In the genomic region with DNA sequence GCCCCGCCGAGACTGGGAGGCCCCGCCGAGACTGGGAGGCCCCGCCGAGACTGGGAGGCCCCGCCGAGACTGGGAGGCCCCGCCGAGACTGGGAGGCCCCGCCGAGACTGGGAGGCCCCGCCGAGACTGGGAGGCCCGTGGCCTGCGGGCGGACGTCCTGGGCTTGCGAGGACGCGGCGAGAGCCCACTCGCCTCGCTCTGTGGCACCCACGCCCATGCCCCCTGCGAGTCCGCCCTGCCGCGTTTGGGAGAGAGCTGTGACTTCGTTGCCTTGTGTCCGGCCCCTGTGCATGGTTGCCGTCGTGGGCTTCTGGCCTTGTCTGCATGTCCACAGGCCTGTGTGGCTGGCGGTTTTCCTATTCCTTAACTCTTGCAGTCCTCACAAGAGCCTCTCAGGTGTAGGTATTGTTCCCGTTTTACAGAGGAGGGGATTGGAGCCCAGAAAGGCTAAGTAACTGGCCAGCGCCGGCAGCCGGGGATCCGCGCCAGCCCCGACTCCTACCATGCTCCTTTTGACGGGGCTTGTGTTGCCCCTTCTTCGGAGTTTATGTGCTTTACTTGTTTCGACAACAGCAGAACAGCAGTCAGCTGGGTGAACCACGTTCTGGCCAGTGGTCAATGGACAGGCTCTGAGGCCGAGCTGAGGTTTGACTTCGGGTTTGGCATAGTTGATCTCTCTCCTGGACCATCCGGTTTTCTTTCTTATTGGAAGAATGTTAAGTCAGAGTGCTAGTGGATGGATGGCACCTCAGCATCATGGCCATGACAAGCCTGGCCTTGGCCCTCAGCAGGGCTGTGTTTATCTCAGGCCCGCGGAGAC, we compare ENCODE assay signal across 8 cellular contexts. TPM values are rescaled to one million over a fixed set of nuclear protein-coding genes. Genes with fewer than 3 reads are reported as not detected.
DNase-seq lines count a peak whose midpoint lies in the region; ATAC-seq and TF ChIP-seq lines count a peak whose summit lies in the region.

No MANE protein-coding gene starts in this region.

- no TSS peak for BruUV-seq in Calu3 (replicated peaks; lab: Mats Ljungman, UMichigan)

- peaks cover 36% of the 10 kb centered on the region for H3K4me1 Mint-ChIP-seq in Calu3 (ENCODE audit: low read depth, unreplicated experiment)

- H4K20me1 ChIP-seq in OCI-LY3 (ENCODE audit: insufficient read depth, low read length) = peaks cover 50% of the 10 kb centered on the region

- peaks cover 16% of the 10 kb centered on the region for H3K27me3 Mint-ChIP-seq in Calu3 (ENCODE audit: unreplicated experiment)

- peaks cover 57% of the 10 kb centered on the region for H3K79me2 ChIP-seq in OCI-LY3 (ENCODE audit: low read length)

- no peak overlapping the region for H2AFZ ChIP-seq in OCI-LY3 (ENCODE audit: low read depth, low read length)

- H3K9ac ChIP-seq in OCI-LY3 (ENCODE audit: low read length) = peak overlapping the region; percentile 76

- peaks cover 22% of the 10 kb centered on the region for H3K36me3 ChIP-seq in OCI-LY3 (replicated peaks; ENCODE audit: low read depth, low read length)
- H3K36me3 ChIP-seq in neutrophil = peaks cover 6% of the 10 kb centered on the region

- H3K9me3 ChIP-seq in OCI-LY3 (ENCODE audit: insufficient read depth, low read length) (no peaks in the 10 kb centered on the region), neutrophil (no peaks in the 10 kb centered on the region)

- peak overlapping the region; percentile 33 for H3K27ac ChIP-seq in OCI-LY3 (ENCODE audit: low read length)
- H3K27ac ChIP-seq in neutrophil = peak overlapping the region; percentile 95

- peak overlapping the region; percentile 95 for H3K4me3 ChIP-seq in OCI-LY3 (ENCODE audit: low read length)
- peak overlapping the region; percentile 97 for H3K4me3 ChIP-seq in epithelial cell of proximal tubule (ENCODE audit: low read depth, low read length)
- peak overlapping the region; percentile 64 to 91 for H3K4me3 ChIP-seq in neutrophil (ENCODE audit: low read depth in 1 of 2, low read length in 1 of 2)

- no peaks in the 10 kb centered on the region for H3K9me3 Mint-ChIP-seq in Calu3 (ENCODE audit: low read depth, unreplicated experiment)

- TF ChIP-seq CTCF in Calu3 (IDR thresholded peaks at IDR 0.05; ENCODE audit: unreplicated experiment) = no peak
- TF ChIP-seq CTCF in OCI-LY3 (IDR thresholded peaks at IDR 0.05; ENCODE audit: low read depth, low read length) = no peak
- no peak for TF ChIP-seq CTCF in epithelial cell of proximal tubule (conservative IDR thresholded peaks at IDR 0.05; ENCODE audit: low read depth, low read length)
- no peak for TF ChIP-seq CTCF in neutrophil (IDR thresholded peaks at IDR 0.05)

- H3K4me1 ChIP-seq in OCI-LY3 (ENCODE audit: low read length) (peaks cover 24% of the 10 kb centered on the region), neutrophil (ENCODE audit: control insufficient read depth in 1 of 2, insufficient read depth in 1 of 2, low read depth in 1 of 2, low read length in 1 of 2) (peaks cover 25 to 31% of the 10 kb centered on the region in 2 experiments)

- CTCF ChIA-PET in Calu3 (lab: Charles Lee) = no interaction called here

- intact Hi-C loops in Calu3 (cut with micrococcal nuclease; ENCODE audit: unreplicated experiment) = no loop called here

- H3K27ac Mint-ChIP-seq in Calu3 (ENCODE audit: unreplicated experiment) = peak overlapping the region; percentile 36

- peak overlapping the region; percentile 99 for H3K4me2 ChIP-seq in OCI-LY3 (ENCODE audit: low read length)

- ATAC-seq in HG02763 (IDR thresholded peaks at IDR 0.05; ENCODE audit: unreplicated experiment) = no peak

- peak overlapping the region; percentile 87 for H3K4me3 Mint-ChIP-seq in Calu3 (ENCODE audit: low read depth, unreplicated experiment)

- DNase-seq in Calu3 = no peak
- DNase-seq in epithelial cell of proximal tubule (ENCODE audit: low read depth) = no peak
- no peak for DNase-seq in NCI-H748 treated with DMSO at 0.1 percent for 48 hours (lab: John Stamatoyannopoulos, UW)
- DNase-seq in effector CD4-positive, alpha-beta T cell = no peak
- no peak for DNase-seq in amygdala (lab: John Stamatoyannopoulos, UW)

- peaks cover 46% of the 10 kb centered on the region for H3K36me3 Mint-ChIP-seq in Calu3 (ENCODE audit: insufficient read depth, unreplicated experiment)

- H3K27me3 ChIP-seq in OCI-LY3 (ENCODE audit: low read depth, low read length) (no peaks in the 10 kb centered on the region), neutrophil (peaks cover 37% of the 10 kb centered on the region)

RNA-seq across cellular contexts. Expression of a gene that starts 0.7 kb away (rescaled TPM):
- total RNA-seq in Calu3 (2022) (42.3 and 43.2 TPM in 2 replicates), epithelial cell of proximal tubule (24.2 and 33.5 TPM in 2 replicates)

RNA-seq across cellular contexts. Expression of a gene that starts 16.2 kb away (rescaled TPM):
- total RNA-seq in Calu3 (2022) = 93.3 and 100 TPM in 2 replicates
- total RNA-seq in epithelial cell of proximal tubule = 106 and 154 TPM in 2 replicates

RNA-seq across cellular contexts. Expression of a gene that starts 16.5 kb away (rescaled TPM):
- total RNA-seq in Calu3 (2022) (7.2 and 7.8 TPM in 2 replicates), epithelial cell of proximal tubule (1.5 and 2.2 TPM in 2 replicates)

RNA-seq across cellular contexts. Expression of a gene that starts 38.7 kb away (rescaled TPM):
- total RNA-seq in Calu3 (2022) (48.7 and 93.5 TPM in 2 replicates), epithelial cell of proximal tubule (25.6 and 40.8 TPM in 2 replicates)

RNA-seq across cellular contexts. Expression of a gene that starts 39.7 kb away (rescaled TPM):
- total RNA-seq in Calu3 (2022) (2.2 and 2.6 TPM in 2 replicates), epithelial cell of proximal tubule (0.87 and 1.6 TPM in 2 replicates)
